15 cellular contexts compared by ENCODE assay signal in the genomic region with DNA sequence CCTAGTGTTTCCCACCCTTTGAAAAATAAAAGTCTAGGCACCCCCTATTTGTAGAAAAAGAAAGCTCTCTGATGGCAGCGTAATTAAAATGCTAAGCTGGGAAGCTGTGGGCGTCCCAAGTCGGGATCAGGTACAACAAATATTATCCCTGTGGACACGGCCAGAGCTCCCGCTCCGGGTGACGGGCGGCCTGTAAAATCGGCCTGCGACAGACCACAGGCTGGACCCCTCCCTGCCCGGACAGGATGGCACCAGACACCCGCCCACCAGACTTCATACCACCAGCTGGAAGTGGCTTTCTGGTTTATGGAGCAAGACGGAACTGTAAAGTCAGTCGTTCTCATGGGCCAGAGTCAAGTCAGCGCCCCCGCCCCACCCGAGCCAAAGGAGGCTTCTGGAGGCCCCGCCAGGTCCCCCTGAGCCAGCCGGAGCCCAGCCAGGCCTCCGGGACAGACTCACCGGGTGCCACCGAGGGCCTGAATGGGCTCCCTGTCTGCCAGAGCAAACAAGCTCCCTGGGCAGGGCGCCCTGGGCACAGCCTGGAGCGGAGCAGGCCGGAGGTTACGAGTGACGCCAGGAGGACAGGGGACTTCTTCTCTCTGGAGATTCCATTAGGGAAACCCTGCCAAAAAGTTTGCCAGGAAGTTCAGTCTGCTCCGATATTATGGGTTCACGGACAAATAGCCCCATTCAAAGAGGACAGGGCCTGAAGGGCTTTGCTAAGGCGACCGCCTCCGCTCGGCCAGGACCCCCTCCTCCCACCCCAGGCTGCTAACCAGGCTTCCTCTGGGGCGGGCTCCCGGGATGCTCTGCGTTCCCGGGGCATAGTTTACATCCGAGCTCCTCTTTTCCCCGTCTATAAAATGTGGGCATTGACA.
DNase-seq lines count a peak whose midpoint lies in the region; ATAC-seq and TF ChIP-seq lines count a peak whose summit lies in the region.
"Had no signal": no experiment of that assay in that cellular context is flagged by ENCODE, and none has a peak within 500 bp of the region (broad histone marks: within the 10 kb centered on the region; RNA-seq: fewer than 3 reads in every experiment).

No MANE protein-coding gene starts in this region.

- H3K4me1 ChIP-seq in cardiac muscle cell (ENCODE audit: low read depth) = peaks cover 15% of the 10 kb centered on the region
- peaks cover 14% of the 10 kb centered on the region for H3K4me1 ChIP-seq in stomach smooth muscle (ENCODE audit: control insufficient read depth, insufficient read depth, low read length)

- H3K9me3 Mint-ChIP-seq in activated naive CD8-positive, alpha-beta T cell (ENCODE audit: low read depth) = peaks cover 8% of the 10 kb centered on the region
- peaks cover 7% of the 10 kb centered on the region for H3K9me3 Mint-ChIP-seq in nephron

- H3K4me3 ChIP-seq in cardiac muscle cell (no peak overlapping the region), stomach smooth muscle (ENCODE audit: low read length in 2 of 2) (peak overlapping the region in 1 of 2 donors; percentile 29)

- H3K27ac Mint-ChIP-seq in activated naive CD8-positive, alpha-beta T cell = peak overlapping the region; percentile 34
- H3K27ac Mint-ChIP-seq in nephron = peak overlapping the region; percentile 90 to 99 (median 99)
- H3K27ac Mint-ChIP-seq: activated CD4-positive, alpha-beta T cell treated with anti-CD3 and anti-CD28 coated beads for 36 hours; IgD-negative memory B cell had no signal

- H3K27ac ChIP-seq in cardiac muscle cell = peak overlapping the region; percentile 52
- peak overlapping the region; percentile 41 for H3K27ac ChIP-seq in stomach smooth muscle (ENCODE audit: low read length)
- H3K27ac ChIP-seq: epithelial cell of prostate had no signal

- H3K9me3 ChIP-seq in cardiac muscle cell (ENCODE audit: low read depth) (no peaks in the 10 kb centered on the region), stomach smooth muscle (ENCODE audit: control insufficient read depth in 2 of 2, low read length in 2 of 2) (no peaks in the 10 kb centered on the region)

- ATAC-seq in GM21723 (IDR thresholded peaks at IDR 0.05; ENCODE audit: unreplicated experiment) (no peak), HG03175 (IDR thresholded peaks at IDR 0.05; ENCODE audit: unreplicated experiment) (no peak)

- H3K36me3 ChIP-seq in cardiac muscle cell = no peaks in the 10 kb centered on the region
- H3K36me3 ChIP-seq in stomach smooth muscle (ENCODE audit: control insufficient read depth in 2 of 2, insufficient read depth in 2 of 2, low read length in 2 of 2) = no peaks in the 10 kb centered on the region

- DNase-seq in cardiac muscle cell (ENCODE audit: low read depth in 1 of 2, low spot score in 1 of 2) (no peak), germinal center (ENCODE audit: low spot score) (no peak)
- no peak for DNase-seq in activated naive CD4-positive, alpha-beta T cell treated with anti-CD3 and anti-CD28 coated beads, Interleukin-2, amount 50 U/mL, for 16 hours
- DNase-seq: activated CD4-positive, alpha-beta T cell treated with anti-CD3 and anti-CD28 coated beads for 36 hours; activated naive CD4-positive, alpha-beta T cell; Calu3; NCI-H446; SHP77 had no signal

- peaks cover 4% of the 10 kb centered on the region for H3K36me3 Mint-ChIP-seq in activated naive CD8-positive, alpha-beta T cell
- H3K36me3 Mint-ChIP-seq in nephron (ENCODE audit: low read depth) = peaks cover 5% of the 10 kb centered on the region

- H3K4me1 Mint-ChIP-seq in activated naive CD8-positive, alpha-beta T cell (ENCODE audit: low read depth) = peaks cover 22% of the 10 kb centered on the region
- peaks cover 33% of the 10 kb centered on the region for H3K4me1 Mint-ChIP-seq in nephron
- H3K4me1 Mint-ChIP-seq: IgD-negative memory B cell had no signal

- no peak overlapping the region for H3K4me3 Mint-ChIP-seq in activated naive CD8-positive, alpha-beta T cell
- peak overlapping the region in 2 of 3 experiments; percentile 9 to 36 for H3K4me3 Mint-ChIP-seq in nephron
- H3K4me3 Mint-ChIP-seq: activated CD4-positive, alpha-beta T cell treated with anti-CD3 and anti-CD28 coated beads for 36 hours; IgD-negative memory B cell had no signal

- no peaks in the 10 kb centered on the region for H3K27me3 Mint-ChIP-seq in activated naive CD8-positive, alpha-beta T cell
- peaks cover 27% of the 10 kb centered on the region for H3K27me3 Mint-ChIP-seq in nephron (ENCODE audit: low read depth)
- H3K27me3 Mint-ChIP-seq: activated CD4-positive, alpha-beta T cell treated with anti-CD3 and anti-CD28 coated beads for 36 hours had no signal

- H3K9ac ChIP-seq in stomach smooth muscle (ENCODE audit: low read length in 2 of 2) = peak overlapping the region in 1 of 2 donors; percentile 64

- no peak for TF ChIP-seq CTCF in cardiac muscle cell (IDR thresholded peaks at IDR 0.05; ENCODE audit: low read depth, low read length)
- no peak for TF ChIP-seq CTCF in nephron (IDR thresholded peaks at IDR 0.05; ENCODE audit: unreplicated experiment in 3 of 3)

- no peaks in the 10 kb centered on the region for H3K27me3 ChIP-seq in cardiac muscle cell
- H3K27me3 ChIP-seq in stomach smooth muscle (ENCODE audit: control insufficient read depth in 1 of 2, insufficient read depth in 2 of 2, low read length in 2 of 2) = no peaks in the 10 kb centered on the region
